Comparison of ENCODE assay signal across 9 cellular contexts in the genomic region with DNA sequence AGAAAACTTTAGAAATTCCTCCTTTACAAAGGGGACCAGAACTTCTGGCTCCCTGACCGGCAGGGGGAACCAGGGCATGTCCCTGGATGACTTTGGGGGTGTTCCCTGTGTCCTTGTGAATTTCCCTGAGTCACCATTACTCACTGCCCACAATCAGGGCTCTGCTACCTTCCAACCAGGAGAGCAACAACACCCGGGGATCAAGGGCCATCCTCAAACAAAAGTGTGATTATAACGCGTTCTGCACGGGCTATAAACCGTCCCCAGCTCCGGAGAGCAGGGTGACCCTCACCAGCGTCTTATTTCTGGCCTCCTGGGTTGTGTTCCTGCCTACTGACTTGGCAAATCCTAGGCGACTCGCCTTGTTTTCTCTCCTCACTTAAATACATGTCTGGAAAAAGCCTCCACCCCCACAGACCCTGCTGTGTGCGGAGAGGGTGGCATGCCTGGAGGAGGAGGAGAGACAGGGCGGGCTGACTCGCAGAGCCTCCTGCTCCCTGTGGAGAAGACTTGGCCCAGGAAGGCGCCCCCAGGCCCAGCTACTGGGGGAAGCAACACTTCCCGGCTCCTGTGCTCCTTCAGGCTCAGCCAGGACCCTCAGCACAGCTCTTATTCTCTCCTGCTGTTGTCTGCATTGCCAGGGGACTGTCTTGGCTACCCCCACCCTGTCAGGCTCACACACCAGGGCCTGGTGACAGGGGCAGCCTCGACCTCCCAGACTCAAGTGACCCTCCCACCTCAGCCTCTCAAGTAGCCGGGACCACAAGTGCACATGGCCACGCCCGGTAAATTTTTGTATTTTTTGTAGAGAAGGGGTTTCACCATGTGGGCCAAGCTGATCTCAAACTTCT. TPM values are rescaled to one million over a fixed set of nuclear protein-coding genes. Genes with fewer than 3 reads are reported as not detected.
A peak's percentile ranks its signal among the peaks of the same experiment; 100 is the strongest.
DNase-seq lines count a peak whose midpoint lies in the region; ATAC-seq and TF ChIP-seq lines count a peak whose summit lies in the region.
"Had no signal": no experiment of that assay in that cellular context is flagged by ENCODE, and none has a peak within 500 bp of the region (broad histone marks: within the 10 kb centered on the region; RNA-seq: fewer than 3 reads in every experiment).

No MANE protein-coding gene starts in this region.

- peaks cover 7% of the 10 kb centered on the region; the same call in 1 of the 2 replicates for H3K4me1 ChIP-seq in H9 (ENCODE audit: insufficient read depth, low read length)
- peaks cover 39% of the 10 kb centered on the region for H3K4me1 ChIP-seq in foreskin keratinocyte

- H2BK120ac ChIP-seq in H9 (ENCODE audit: low read depth, low read length, poor library complexity, severe bottlenecking): no peak overlapping the region

- peak overlapping the region; percentile 48; the same call in 1 of the 2 replicates for H3K14ac ChIP-seq in H9 (ENCODE audit: insufficient read depth, low read length)

- DNase-seq in AG08395 (ENCODE audit: low spot score) (peak; percentile 96), H9 (peak; percentile 88), T1000 (lab: John Stamatoyannopoulos, UW) (peak; percentile 82), foreskin keratinocyte (peak; percentile 91 to 95), non-pigmented ciliary epithelial cell (ENCODE audit: low read depth) (peak; percentile 86), activated gamma-delta T cell treated with Interleukin-2 at 50 U/mL for 16 hours (no peak), T-helper 17 cell (no peak)
- DNase-seq in activated effector memory CD4-positive, alpha-beta T cell treated with anti-CD3 and anti-CD28 coated beads, Interleukin-2, amount 50 U/mL, for 16 hours: no peak
- DNase-seq: naive B cell had no signal

- no peak overlapping the region for H3K23ac ChIP-seq in H9 (ENCODE audit: insufficient read length, low read depth, low read length)

- no peak overlapping the region for H4K5ac ChIP-seq in H9 (ENCODE audit: insufficient read length, low read depth, low read length)

- H3K18ac ChIP-seq in H9 (ENCODE audit: insufficient read length, low read depth, low read length): peak overlapping the region; percentile 70

- H3K27me3 Mint-ChIP-seq in H9 (ENCODE audit: low read depth) (no peaks in the 10 kb centered on the region), T-helper 17 cell (no peaks in the 10 kb centered on the region)

- TF ChIP-seq CTCF in H9 (conservative IDR thresholded peaks at IDR 0.05) (peak; percentile 77), foreskin keratinocyte (conservative IDR thresholded peaks at IDR 0.05) (peak; percentile 95)

- H3K9me3 Mint-ChIP-seq in H9: no peaks in the 10 kb centered on the region
- H3K9me3 Mint-ChIP-seq: naive B cell had no signal

- H3K79me2 ChIP-seq in H9 (ENCODE audit: insufficient read depth, low read length): no peaks in the 10 kb centered on the region

- H3K36me3 Mint-ChIP-seq in H9 (ENCODE audit: insufficient read depth in 1 of 3, low read depth in 3 of 3) (no peaks in the 10 kb centered on the region), T-helper 17 cell (ENCODE audit: low read depth) (peaks cover 1% of the 10 kb centered on the region)
- H3K36me3 Mint-ChIP-seq: naive B cell had no signal

- no peak overlapping the region for H3K4ac ChIP-seq in H9 (ENCODE audit: low read depth, low read length)

- no peak overlapping the region for H2BK15ac ChIP-seq in H9 (ENCODE audit: low read depth, low read length)

- H2BK20ac ChIP-seq in H9 (ENCODE audit: low read depth, low read length, poor library complexity, severe bottlenecking): no peak overlapping the region

- H3K4me1 Mint-ChIP-seq in H9: peaks cover 51 to 52% of the 10 kb centered on the region in 2 experiments
- peaks cover 4% of the 10 kb centered on the region for H3K4me1 Mint-ChIP-seq in T-helper 17 cell

- H3T11ph ChIP-seq in H9 (ENCODE audit: low read length): no peak overlapping the region

- no peak overlapping the region for H2AK5ac ChIP-seq in H9 (ENCODE audit: insufficient read length, low read length)

- H3K23me2 ChIP-seq in H9 (ENCODE audit: insufficient read length, low read depth, low read length, poor library complexity, severe bottlenecking): no peaks in the 10 kb centered on the region

- ATAC-seq in foreskin keratinocyte (peak; percentile 63), T-helper 17 cell (no peak)

- no peak overlapping the region for H2BK12ac ChIP-seq in H9 (ENCODE audit: insufficient read length, low read depth, low read length)

- H3K9me3 ChIP-seq in H9 (ENCODE audit: control insufficient read depth, low read depth, low read length) (no peaks in the 10 kb centered on the region), T-helper 17 cell (ENCODE audit: control insufficient read depth, low read length, poor library complexity, severe bottlenecking) (no peaks in the 10 kb centered on the region)

- H3K27ac ChIP-seq in H9 (ENCODE audit: insufficient read length, low read depth, low read length): peak overlapping the region; percentile 66
- H3K27ac ChIP-seq in foreskin keratinocyte: peak overlapping the region; percentile 89

- H3K79me1 ChIP-seq in H9 (ENCODE audit: insufficient read depth, low read depth, low read length, poor library complexity, severe bottlenecking): no peaks in the 10 kb centered on the region

- no peak overlapping the region for H2AFZ ChIP-seq in H9 (ENCODE audit: low read length)

- no peak overlapping the region for H4K8ac ChIP-seq in H9 (replicated peaks; ENCODE audit: insufficient read length, low read depth, low read length)

- H4K20me1 ChIP-seq in H9 (ENCODE audit: control insufficient read depth, insufficient read depth, insufficient read length): no peaks in the 10 kb centered on the region

- peak overlapping the region; percentile 34 for H3K4me2 ChIP-seq in H9 (ENCODE audit: insufficient read depth, insufficient read length, low read length)

- H3K56ac ChIP-seq in H9 (ENCODE audit: insufficient read length, low read depth, low read length): no peak overlapping the region

- H3K4me3 Mint-ChIP-seq in H9: peak overlapping the region; percentile 48 to 70; a peak in 4 of 5 replicates
- H3K4me3 Mint-ChIP-seq in T-helper 17 cell: no peak overlapping the region
- H3K4me3 Mint-ChIP-seq: naive B cell had no signal

- H3K27ac Mint-ChIP-seq in H9 (peak overlapping the region; percentile 99), T-helper 17 cell (no peak overlapping the region)

- WGBS in H9 (ENCODE audit: extremely low coverage, insufficient read length, low lambda C conversion rate): no CpG with 5 or more reads among the region's 19 CpGs

- H3K9ac ChIP-seq in H9 (ENCODE audit: extremely low read depth, insufficient read length, low read length): peak overlapping the region; percentile 52

- peak overlapping the region; percentile 10 for H2BK5ac ChIP-seq in H9 (ENCODE audit: insufficient read length, low read length)

- no peak overlapping the region for H4K91ac ChIP-seq in H9 (ENCODE audit: insufficient read length, low read depth, low read length)

- H3K27me3 ChIP-seq in H9 (ENCODE audit: insufficient read depth, low read length) (no peaks in the 10 kb centered on the region), foreskin keratinocyte (no peaks in the 10 kb centered on the region)

RNA-seq across cellular contexts. Expression of gene FGD2, which starts 54.1 kb away (rescaled TPM):
- total RNA-seq in H9 (2021) (0.09 and 0.13 TPM in 2 replicates), foreskin keratinocyte (0.07 and 0.14 TPM in 2 replicates), T-helper 17 cell (10 to 100 TPM in 1 of 2 donors, 1 to 10 TPM in 1; 1.7 to 12.6 TPM)
- polyA plus RNA-seq in foreskin keratinocyte: 0.04 TPM in 1 of 2 replicates, not detected in the other

Comparison
In these comparisons a context has a peak if more than half of its experiments do, and no peak if none do; other contexts are left out.
1. DNase-seq: peak in AG08395 (single experiment), H9 (single experiment), T1000 (single experiment), foreskin keratinocyte (2 of 2) and non-pigmented ciliary epithelial cell (single experiment); none in activated gamma-delta T cell treated with Interleukin-2 at 50 U/mL for 16 hours (single experiment), T-helper 17 cell (0 of 3) and activated effector memory CD4-positive, alpha-beta T cell treated with anti-CD3 and anti-CD28 coated beads, Interleukin-2, amount 50 U/mL, for 16 hours (single experiment).